Comparison of ENCODE assay signal across 8 cellular contexts in genomic region chr19:17777840-17778620, GRCh38. TPM values are rescaled to one million over a fixed set of nuclear protein-coding genes. Genes with fewer than 3 reads are reported as not detected.
DNase-seq lines count a peak whose midpoint lies in the region; ATAC-seq and TF ChIP-seq lines count a peak whose summit lies in the region.

No MANE protein-coding gene starts in this region.

- peak overlapping the region in 1 of 2 experiments; percentile 71 for H3K18ac ChIP-seq in mesenchymal stem cell (ENCODE audit: low read depth in 1 of 2, low read length in 2 of 2)

- no peaks in the 10 kb centered on the region for H3K36me3 ChIP-seq in colonic mucosa
- no peaks in the 10 kb centered on the region for H3K36me3 ChIP-seq in mesenchymal stem cell (ENCODE audit: control insufficient read depth in 1 of 2, insufficient read depth in 2 of 2, low read depth in 1 of 2, low read length in 2 of 2)
- H3K36me3 ChIP-seq in tibial artery = no peaks in the 10 kb centered on the region
- peaks cover 28% of the 10 kb centered on the region for H3K36me3 ChIP-seq in CD4-positive, alpha-beta memory T cell (ENCODE audit: insufficient read depth, low read length)

- no peak overlapping the region for H2BK15ac ChIP-seq in mesenchymal stem cell (ENCODE audit: low read depth, poor library complexity, severe bottlenecking)

- H3K27me3 ChIP-seq in colonic mucosa (no peaks in the 10 kb centered on the region), mesenchymal stem cell (ENCODE audit: control insufficient read depth in 1 of 2, insufficient read depth in 1 of 2, low read length in 2 of 2) (peaks cover 3 to 31% of the 10 kb centered on the region in 2 experiments), tibial artery (peaks cover 0 to 70% of the 10 kb centered on the region in 2 donors)
- no peaks in the 10 kb centered on the region for H3K27me3 ChIP-seq in CD4-positive, alpha-beta memory T cell (ENCODE audit: insufficient read depth, low read length)

- intact Hi-C loops in activated CD4-positive, alpha-beta T cell treated with anti-CD3 and anti-CD28 coated beads for 36 hours (cut with DNase I, micrococcal nuclease) = loop anchor here in 1 of 2 experiments (5.0 kb wide), 1 partner anchor 61 kb away; the partner anchor contains the start of gene MAP1S
- intact Hi-C loops in colonic mucosa (cut with DNase I) (no loop called here), tibial artery (cut with DNase I; ENCODE audit: low total_unique reads) (no loop called here)
- intact Hi-C loops in CD4-positive, alpha-beta memory T cell (cut with micrococcal nuclease) = no loop called here

- no peaks in the 10 kb centered on the region for H3K27me3 Mint-ChIP-seq in activated CD4-positive, alpha-beta T cell treated with anti-CD3 and anti-CD28 coated beads for 36 hours
- no peaks in the 10 kb centered on the region for H3K27me3 Mint-ChIP-seq in CD4-positive, alpha-beta memory T cell
- H3K27me3 Mint-ChIP-seq in chondrocyte (ENCODE audit: low read depth) = peaks cover 21% of the 10 kb centered on the region

- peaks cover 36% of the 10 kb centered on the region for H3K36me3 Mint-ChIP-seq in activated CD4-positive, alpha-beta T cell treated with anti-CD3 and anti-CD28 coated beads for 36 hours (ENCODE audit: low read depth)
- H3K36me3 Mint-ChIP-seq in CD4-positive, alpha-beta memory T cell = peaks cover 31 to 51% of the 10 kb centered on the region in 2 donors
- no peaks in the 10 kb centered on the region for H3K36me3 Mint-ChIP-seq in chondrocyte (ENCODE audit: low read depth)

- H3K9ac ChIP-seq in colonic mucosa (ENCODE audit: low read depth in 2 of 2, low read length in 2 of 2) (peak overlapping the region in 1 of 2 donors; percentile 16), mesenchymal stem cell (ENCODE audit: low read length) (peak overlapping the region; percentile 40)

- peak overlapping the region; percentile 62 for H2AFZ ChIP-seq in mesenchymal stem cell (ENCODE audit: low read depth, low read length)

- no peaks in the 10 kb centered on the region for H3K79me1 ChIP-seq in mesenchymal stem cell (replicated peaks; ENCODE audit: low read length, poor library complexity, severe bottlenecking)

- H3K4me1 ChIP-seq in colonic mucosa (no peaks in the 10 kb centered on the region), mesenchymal stem cell (ENCODE audit: control insufficient read depth, insufficient read depth, low read depth, low read length) (peaks cover 10% of the 10 kb centered on the region), tibial artery (peaks cover 0 to 17% (median 7%) of the 10 kb centered on the region in 4 donors)
- no peaks in the 10 kb centered on the region for H3K4me1 ChIP-seq in CD4-positive, alpha-beta memory T cell (ENCODE audit: insufficient read depth, low read length)

- peak overlapping the region; percentile 17 for H3K4me2 ChIP-seq in mesenchymal stem cell (ENCODE audit: low read length, poor library complexity, severe bottlenecking)

- H3K14ac ChIP-seq in mesenchymal stem cell (ENCODE audit: low read length in 2 of 2) = no peak overlapping the region

- no peak for TF ChIP-seq CTCF in colonic mucosa (IDR thresholded peaks at IDR 0.05)
- TF ChIP-seq CTCF in tibial artery (IDR thresholded peaks at IDR 0.05) = no peak
- TF ChIP-seq CTCF in chondrocyte (IDR thresholded peaks at IDR 0.05) = no peak

- WGBS in mesenchymal stem cell = 46% methylated on average over 18 of the region's 25 CpGs

- H3K23ac ChIP-seq in mesenchymal stem cell (ENCODE audit: low read length in 2 of 2) = no peak overlapping the region

- H4K8ac ChIP-seq in mesenchymal stem cell (ENCODE audit: low read length) = peak overlapping the region; percentile 32

- no peak overlapping the region for H2AK5ac ChIP-seq in mesenchymal stem cell (ENCODE audit: low read length, severe bottlenecking)

- no peak overlapping the region for H3K4me3 Mint-ChIP-seq in activated CD4-positive, alpha-beta T cell treated with anti-CD3 and anti-CD28 coated beads for 36 hours
- H3K4me3 Mint-ChIP-seq in CD4-positive, alpha-beta memory T cell = no peak overlapping the region
- H3K4me3 Mint-ChIP-seq in chondrocyte (ENCODE audit: unreplicated experiment) = no peak overlapping the region

- H2BK5ac ChIP-seq in mesenchymal stem cell (ENCODE audit: low read depth, low read length, poor library complexity, severe bottlenecking) = no peak overlapping the region

- H3K27ac ChIP-seq in colonic mucosa (no peak overlapping the region), mesenchymal stem cell (ENCODE audit: low read length, poor library complexity, severe bottlenecking) (no peak overlapping the region), tibial artery (no peak overlapping the region)
- H3K27ac ChIP-seq in CD4-positive, alpha-beta memory T cell (ENCODE audit: low read depth, low read length) = no peak overlapping the region

- peaks cover 10% of the 10 kb centered on the region for H3K4me1 Mint-ChIP-seq in activated CD4-positive, alpha-beta T cell treated with anti-CD3 and anti-CD28 coated beads for 36 hours
- H3K4me1 Mint-ChIP-seq in CD4-positive, alpha-beta memory T cell = peaks cover 3 to 11% (median 6%) of the 10 kb centered on the region in 4 donors
- H3K4me1 Mint-ChIP-seq in chondrocyte (ENCODE audit: low read depth) = peaks cover 7% of the 10 kb centered on the region

- H3K4me3 ChIP-seq in colonic mucosa (peak overlapping the region; percentile 24), mesenchymal stem cell (ENCODE audit: insufficient read depth in 1 of 2, low read depth in 1 of 2, low read length in 2 of 2) (peak overlapping the region in 1 of 2 experiments; percentile 33), tibial artery (peak overlapping the region in 1 of 2 donors; percentile 24)
- H3K4me3 ChIP-seq in CD4-positive, alpha-beta memory T cell (ENCODE audit: low read length in 2 of 2) = no peak overlapping the region

- no peaks in the 10 kb centered on the region for H3K9me3 Mint-ChIP-seq in activated CD4-positive, alpha-beta T cell treated with anti-CD3 and anti-CD28 coated beads for 36 hours (ENCODE audit: low read depth)
- no peaks in the 10 kb centered on the region for H3K9me3 Mint-ChIP-seq in CD4-positive, alpha-beta memory T cell
- no peaks in the 10 kb centered on the region for H3K9me3 Mint-ChIP-seq in chondrocyte (ENCODE audit: low read depth)

- ATAC-seq in activated CD4-positive, alpha-beta T cell treated with anti-CD3 and anti-CD28 coated beads for 36 hours = peak; percentile 68
- peak; percentile 68 for ATAC-seq in SK-N-SH treated with all-trans-retinoic acid at 6 μM for 48 hours

- no peak overlapping the region for H4K91ac ChIP-seq in mesenchymal stem cell (ENCODE audit: low read length)

- H3K9me3 ChIP-seq in colonic mucosa (no peaks in the 10 kb centered on the region), mesenchymal stem cell (ENCODE audit: control insufficient read depth, low read length) (no peaks in the 10 kb centered on the region), tibial artery (no peaks in the 10 kb centered on the region)
- H3K9me3 ChIP-seq in CD4-positive, alpha-beta memory T cell (ENCODE audit: control insufficient read depth in 1 of 2, low read length in 2 of 2) = no peaks in the 10 kb centered on the region

- CTCF ChIA-PET in activated CD4-positive, alpha-beta T cell treated with anti-CD3 and anti-CD28 coated beads for 36 hours (lab: Charles Lee) = interaction anchor here (0.6 to 2.0 kb wide), 3 partner anchors 47 to 133 kb away, joined by 3 to 8 read pairs (median 3); no protein-coding TSS in a partner anchor
- CTCF ChIA-PET in CD4-positive, alpha-beta memory T cell (lab: Charles Lee; ENCODE audit: partially characterized antibody) = interaction anchor here (1.5 to 1.9 kb wide), 3 partner anchors 11 to 77 kb away, joined by 4 to 7 read pairs (median 4); no protein-coding TSS in a partner anchor

- H2BK120ac ChIP-seq in mesenchymal stem cell (ENCODE audit: low read depth, low read length) = no peak overlapping the region

- H3K27ac Mint-ChIP-seq in activated CD4-positive, alpha-beta T cell treated with anti-CD3 and anti-CD28 coated beads for 36 hours = no peak overlapping the region
- no peak overlapping the region for H3K27ac Mint-ChIP-seq in CD4-positive, alpha-beta memory T cell
- no peak overlapping the region for H3K27ac Mint-ChIP-seq in chondrocyte (ENCODE audit: unreplicated experiment)

- POLR2A ChIA-PET in activated CD4-positive, alpha-beta T cell treated with anti-CD3 and anti-CD28 coated beads for 36 hours (lab: Charles Lee) = no interaction called here
- POLR2A ChIA-PET in CD4-positive, alpha-beta memory T cell (lab: Charles Lee; ENCODE audit: partially characterized antibody) = interaction anchor here (0.6 kb wide), 1 partner anchor 69 kb away, joined by 3 read pairs; the partner anchor contains the start of gene JAK3

- H2BK12ac ChIP-seq in mesenchymal stem cell (ENCODE audit: low read length in 2 of 2) = no peak overlapping the region

- H3K4ac ChIP-seq in mesenchymal stem cell (ENCODE audit: low read depth in 1 of 2, low read length in 2 of 2) = no peak overlapping the region

- DNase-seq in activated CD4-positive, alpha-beta T cell treated with anti-CD3 and anti-CD28 coated beads for 36 hours = peak; percentile 79
- DNase-seq in activated CD4-positive, alpha-beta T cell treated with anti-CD3 and anti-CD28 coated beads, Interleukin-2, amount 50 U/mL, for 4 hours = no peak
- DNase-seq in colonic mucosa = peak; percentile 96
- DNase-seq in mesenchymal stem cell = peak; percentile 56
- DNase-seq in tibial artery = peak; percentile 42 to 73
- DNase-seq in CD4-positive, alpha-beta memory T cell = no peak
- DNase-seq in chondrocyte (ENCODE audit: low spot score) = no peak

RNA-seq across cellular contexts. Expression of gene B3GNT3, which starts 16.9 kb away (rescaled TPM):
- total RNA-seq in activated CD4-positive, alpha-beta T cell treated with anti-CD3 and anti-CD28 coated beads for 36 hours = under 1 TPM; 0.75 to 0.95 TPM
- 100 to 1,000 TPM; 108 to 132 TPM for total RNA-seq in colonic mucosa
- not detected for polyA plus RNA-seq in mesenchymal stem cell (2013, experiment 1 of 2)
- not detected for polyA plus RNA-seq in mesenchymal stem cell (2013, experiment 2 of 2)
- not detected for total RNA-seq in CD4-positive, alpha-beta memory T cell
- polyA plus RNA-seq in CD4-positive, alpha-beta memory T cell = under 1 TPM; 0.34 to 0.72 TPM
- total RNA-seq in chondrocyte = not detected in 3 replicates

RNA-seq across cellular contexts. Expression of gene FCHO1, which starts 26.8 kb away (rescaled TPM):
- total RNA-seq in activated CD4-positive, alpha-beta T cell treated with anti-CD3 and anti-CD28 coated beads for 36 hours = 10 to 100 TPM; 50.5 to 51.8 TPM
- 1 to 10 TPM; 3.9 to 9.2 TPM for total RNA-seq in colonic mucosa
- 2.2 TPM for polyA plus RNA-seq in mesenchymal stem cell (2013, experiment 1 of 2)
- 1.9 TPM for polyA plus RNA-seq in mesenchymal stem cell (2013, experiment 2 of 2)
- 100 to 1,000 TPM in 1 of 2 experiments, 10 to 100 TPM in 1; 99.4 to 113 TPM for total RNA-seq in CD4-positive, alpha-beta memory T cell
- 10 to 100 TPM in 1 of 2 donors, 1 to 10 TPM in 1; 6.5 to 30.0 TPM for polyA plus RNA-seq in CD4-positive, alpha-beta memory T cell
- total RNA-seq in chondrocyte = 0.22 to 0.70 TPM (median 0.49 TPM) in 3 replicates

RNA-seq across cellular contexts. Expression of gene INSL3, which starts 43.3 kb away (rescaled TPM):
- 1 to 10 TPM; 6.9 to 9.7 TPM for total RNA-seq in activated CD4-positive, alpha-beta T cell treated with anti-CD3 and anti-CD28 coated beads for 36 hours
- not detected for total RNA-seq in colonic mucosa
- 0.15 TPM for polyA plus RNA-seq in mesenchymal stem cell (2013, experiment 1 of 2)
- 0.33 TPM for polyA plus RNA-seq in mesenchymal stem cell (2013, experiment 2 of 2)
- 1 to 10 TPM; 5.0 to 5.3 TPM for total RNA-seq in CD4-positive, alpha-beta memory T cell
- 1 to 10 TPM; 1.0 to 3.9 TPM for polyA plus RNA-seq in CD4-positive, alpha-beta memory T cell
- not detected in 3 replicates for total RNA-seq in chondrocyte

RNA-seq across cellular contexts. Expression of gene MAP1S, which starts 58.8 kb away (rescaled TPM):
- total RNA-seq in activated CD4-positive, alpha-beta T cell treated with anti-CD3 and anti-CD28 coated beads for 36 hours = 10 to 100 TPM; 57.6 to 79.3 TPM
- 10 to 100 TPM; 48.1 to 57.1 TPM for total RNA-seq in colonic mucosa
- polyA plus RNA-seq in mesenchymal stem cell (2013, experiment 1 of 2) = 30.5 TPM
- polyA plus RNA-seq in mesenchymal stem cell (2013, experiment 2 of 2) = 31.4 TPM
- 10 to 100 TPM; 59.1 to 64.9 TPM for total RNA-seq in CD4-positive, alpha-beta memory T cell
- 10 to 100 TPM in 1 of 2 donors, 1 to 10 TPM in 1; 8.2 to 48.9 TPM for polyA plus RNA-seq in CD4-positive, alpha-beta memory T cell
- total RNA-seq in chondrocyte = 34.7 to 64.4 TPM (median 61.3 TPM) in 3 replicates

Comparison
In these comparisons a context has a peak if more than half of its experiments do, and no peak if none do; other contexts are left out.
1. DNase-seq: peak in activated CD4-positive, alpha-beta T cell treated with anti-CD3 and anti-CD28 coated beads for 36 hours (single experiment), colonic mucosa (single experiment), mesenchymal stem cell (single experiment) and tibial artery (2 of 2); none in activated CD4-positive, alpha-beta T cell treated with anti-CD3 and anti-CD28 coated beads, Interleukin-2, amount 50 U/mL, for 4 hours (0 of 2), CD4-positive, alpha-beta memory T cell (0 of 5) and chondrocyte (single experiment).
2. RNA of gene B3GNT3, which starts 16.9 kb away (total RNA-seq): 108 to 132 TPM in colonic mucosa; 0.75 to 0.95 TPM in activated CD4-positive, alpha-beta T cell treated with anti-CD3 and anti-CD28 coated beads for 36 hours, not detected in CD4-positive, alpha-beta memory T cell and not detected in chondrocyte; every median in the first group is over 10 times any median in the second.
3. RNA of gene FCHO1, which starts 26.8 kb away (total RNA-seq): 99.4 to 113 TPM in CD4-positive, alpha-beta memory T cell and 50.5 to 51.8 TPM in activated CD4-positive, alpha-beta T cell treated with anti-CD3 and anti-CD28 coated beads for 36 hours; 3.9 to 9.2 TPM in colonic mucosa and 0.22 to 0.70 TPM in chondrocyte; every median in the first group is over 4 times any median in the second.